ENCODE assay signal across 10 cellular contexts in genomic region chr4:138562544-138562961, GRCh38.
DNase-seq lines count a peak whose midpoint lies in the region; TF ChIP-seq lines count a peak whose summit lies in the region.
"Had no signal": no experiment of that assay in that cellular context is flagged by ENCODE, and none has a peak within 500 bp of the region (broad histone marks: within the 10 kb centered on the region; RNA-seq: fewer than 3 reads in every experiment).

No MANE protein-coding gene starts in this region.

- H3K4me3 ChIP-seq in esophagus muscularis mucosa = no peak overlapping the region

- no peaks in the 10 kb centered on the region for H3K27me3 ChIP-seq in esophagus muscularis mucosa

- H3K9me3 Mint-ChIP-seq in glutamatergic neuron (ENCODE audit: unreplicated experiment) = no peaks in the 10 kb centered on the region
- H3K9me3 Mint-ChIP-seq: stimulated activated naive CD8-positive, alpha-beta T cell treated with anti-CD3 and anti-CD28 coated beads, Interleukin-15, Interleukin-2, amounts not matched to agents 100 ng/mL and 50 ng/mL, for 24 hours had no signal

- DNase-seq in AG20443 (ENCODE audit: low spot score) (peak; percentile 56), GM20000 (ENCODE audit: low spot score) (peak; percentile 48), M059J (ENCODE audit: low read depth) (peak; percentile 40), glomerular visceral epithelial cell (ENCODE audit: extremely low spot score) (peak; percentile 63), GOT3 (lab: John Stamatoyannopoulos, UW) (no peak), esophagus muscularis mucosa (ENCODE audit: extremely low spot score) (no peak), NCI-H526 treated with DMSO at 0.1 percent for 48 hours (lab: John Stamatoyannopoulos, UW) (no peak), glutamatergic neuron (no peak)
- DNase-seq: CD4-positive, CD25-positive, alpha-beta regulatory T cell had no signal

- TF ChIP-seq CTCF in GM20000 (IDR thresholded peaks at IDR 0.05; ENCODE audit: extremely low read depth, missing control alignments) = no peak
- no peak for TF ChIP-seq CTCF in esophagus muscularis mucosa (IDR thresholded peaks at IDR 0.05)
- TF ChIP-seq CTCF in glutamatergic neuron (IDR thresholded peaks at IDR 0.05; ENCODE audit: partially characterized antibody, unreplicated experiment) = no peak

- WGBS in esophagus muscularis mucosa = 71% methylated on average over 1 of the region's 1 CpG

- peaks cover 0 to 9% (median 2%) of the 10 kb centered on the region in 4 donors for H3K4me1 ChIP-seq in esophagus muscularis mucosa

- H3K36me3 Mint-ChIP-seq in glutamatergic neuron (ENCODE audit: unreplicated experiment) = no peaks in the 10 kb centered on the region
- H3K36me3 Mint-ChIP-seq: CD4-positive, CD25-positive, alpha-beta regulatory T cell had no signal

- no peaks in the 10 kb centered on the region for H3K36me3 ChIP-seq in esophagus muscularis mucosa

- H3K4me1 Mint-ChIP-seq in glutamatergic neuron (ENCODE audit: low read depth, unreplicated experiment) = no peaks in the 10 kb centered on the region
- H3K4me1 Mint-ChIP-seq: CD4-positive, CD25-positive, alpha-beta regulatory T cell had no signal

- no peaks in the 10 kb centered on the region for H3K27me3 Mint-ChIP-seq in glutamatergic neuron (ENCODE audit: unreplicated experiment)
- H3K27me3 Mint-ChIP-seq: CD4-positive, CD25-positive, alpha-beta regulatory T cell; stimulated activated naive CD8-positive, alpha-beta T cell treated with anti-CD3 and anti-CD28 coated beads, Interleukin-15, Interleukin-2, amounts not matched to agents 100 ng/mL and 50 ng/mL, for 24 hours had no signal

- H3K9me3 ChIP-seq in esophagus muscularis mucosa = no peaks in the 10 kb centered on the region

- no peak overlapping the region for H3K4me3 Mint-ChIP-seq in glutamatergic neuron (ENCODE audit: unreplicated experiment)
- H3K4me3 Mint-ChIP-seq: CD4-positive, CD25-positive, alpha-beta regulatory T cell; stimulated activated naive CD8-positive, alpha-beta T cell treated with anti-CD3 and anti-CD28 coated beads, Interleukin-15, Interleukin-2, amounts not matched to agents 100 ng/mL and 50 ng/mL, for 24 hours had no signal

- H3K27ac ChIP-seq in esophagus muscularis mucosa (replicated peaks in 1 of 4) = no peak overlapping the region

- no peak overlapping the region for H3K27ac Mint-ChIP-seq in glutamatergic neuron (ENCODE audit: unreplicated experiment)
- H3K27ac Mint-ChIP-seq: CD4-positive, CD25-positive, alpha-beta regulatory T cell; stimulated activated naive CD8-positive, alpha-beta T cell treated with anti-CD3 and anti-CD28 coated beads, Interleukin-15, Interleukin-2, amounts not matched to agents 100 ng/mL and 50 ng/mL, for 24 hours had no signal

- intact Hi-C loops in esophagus muscularis mucosa (cut with DNase I) = no loop called here

- TF ChIP-seq POLR2A in esophagus muscularis mucosa (IDR thresholded peaks at IDR 0.05; ENCODE audit: low read depth) = no peak

- TF ChIP-seq EP300 in esophagus muscularis mucosa (IDR thresholded peaks at IDR 0.05) = no peak

Comparison
In these comparisons a context has a peak if more than half of its experiments do, and no peak if none do; other contexts are left out.
1. DNase-seq: peak in AG20443 (single experiment), GM20000 (single experiment), M059J (single experiment) and glomerular visceral epithelial cell (single experiment); none in GOT3 (single experiment), esophagus muscularis mucosa (single experiment), NCI-H526 treated with DMSO at 0.1 percent for 48 hours (single experiment) and glutamatergic neuron (single experiment).